In the genomic region with DNA sequence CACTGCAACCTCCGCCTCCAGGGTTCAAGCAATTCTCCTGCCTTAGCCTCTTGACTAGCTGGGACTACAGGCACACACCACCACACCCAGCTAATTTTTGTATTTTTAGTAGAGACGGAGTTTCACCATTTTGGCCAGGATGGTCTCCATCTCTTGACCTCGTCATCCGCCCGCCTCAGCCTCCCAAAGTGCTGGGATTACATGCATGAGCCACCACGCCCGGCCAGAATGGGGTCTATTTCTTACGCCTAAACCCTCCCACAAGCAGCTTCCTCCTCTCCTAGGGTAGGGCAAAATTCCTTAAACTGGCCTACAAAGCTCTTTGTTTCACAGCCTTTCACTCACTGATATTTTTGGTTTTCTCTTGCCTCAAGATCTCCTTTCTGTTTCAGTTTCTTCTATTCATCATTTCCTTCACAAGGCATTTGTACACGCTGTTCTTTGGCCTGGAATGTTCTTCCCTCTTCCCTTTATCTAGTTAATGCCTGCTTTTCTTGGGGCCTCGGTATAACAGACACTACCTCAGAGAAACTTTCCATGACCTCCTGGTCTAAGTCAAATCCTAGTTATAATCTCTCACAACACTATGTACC, we compare ENCODE assay signal across 10 cellular contexts. TPM values are rescaled to one million over a fixed set of nuclear protein-coding genes. Genes with fewer than 3 reads are reported as not detected.
DNase-seq lines count a peak whose midpoint lies in the region; ATAC-seq and TF ChIP-seq lines count a peak whose summit lies in the region.
"Had no signal": no experiment of that assay in that cellular context is flagged by ENCODE, and none has a peak within 500 bp of the region (broad histone marks: within the 10 kb centered on the region; RNA-seq: fewer than 3 reads in every experiment).

No MANE protein-coding gene starts in this region.

- no peaks in the 10 kb centered on the region for H3K27me3 Mint-ChIP-seq in IgD-negative memory B cell
- H3K27me3 Mint-ChIP-seq in activated naive CD8-positive, alpha-beta T cell treated with anti-CD3 and anti-CD28 coated beads, Interleukin-2, amount 50 U/mL, for 24 hours, result no peaks in the 10 kb centered on the region
- H3K27me3 Mint-ChIP-seq in stimulated activated naive CD8-positive, alpha-beta T cell treated with anti-CD3 and anti-CD28 coated beads, Interleukin-15, amount 100 ng/mL, for 72 hours, result no peaks in the 10 kb centered on the region

- H3K27me3 ChIP-seq in hepatocyte, result no peaks in the 10 kb centered on the region

- H3K9me2 ChIP-seq in hepatocyte (replicated peaks; ENCODE audit: insufficient read depth), result no peaks in the 10 kb centered on the region
- H3K9me2 ChIP-seq: SK-N-SH had no signal

- DNase-seq in activated naive CD8-positive, alpha-beta T cell treated with anti-CD3 and anti-CD28 coated beads, Interleukin-2, amount 50 U/mL, for 24 hours, result no peak
- peak; percentile 33 for DNase-seq in hepatocyte (ENCODE audit: low spot score)
- DNase-seq in stimulated activated naive CD8-positive, alpha-beta T cell treated with anti-CD3 and anti-CD28 coated beads, Interleukin-15, amount 100 ng/mL, for 72 hours, result no peak
- DNase-seq in NCI-H524 (lab: John Stamatoyannopoulos, UW), result no peak
- DNase-seq in H4 (ENCODE audit: low spot score), result no peak
- DNase-seq in AG20443 (ENCODE audit: low spot score), result no peak
- DNase-seq: DMS79, NCI-H510A, SK-N-SH had no signal

- no peaks in the 10 kb centered on the region for H3K36me3 ChIP-seq in hepatocyte (replicated peaks; ENCODE audit: insufficient read depth, low read depth)

- H4K20me1 ChIP-seq in hepatocyte (ENCODE audit: insufficient read depth, poor library complexity, severe bottlenecking), result no peaks in the 10 kb centered on the region

- peak overlapping the region; percentile 48 for H3K4me2 ChIP-seq in hepatocyte
- H3K4me2 ChIP-seq: SK-N-SH had no signal

- H3K9me3 ChIP-seq in hepatocyte (ENCODE audit: low read depth), result no peaks in the 10 kb centered on the region
- H3K9me3 ChIP-seq: SK-N-SH had no signal

- WGBS in hepatocyte (ENCODE audit: low lambda C conversion rate, missing lambda C conversion rate), result 81% methylated on average over 9 of the region's 10 CpGs

- peaks cover 2% of the 10 kb centered on the region for H3K36me3 Mint-ChIP-seq in IgD-negative memory B cell
- no peaks in the 10 kb centered on the region for H3K36me3 Mint-ChIP-seq in activated naive CD8-positive, alpha-beta T cell treated with anti-CD3 and anti-CD28 coated beads, Interleukin-2, amount 50 U/mL, for 24 hours (ENCODE audit: low read depth)

- no peaks in the 10 kb centered on the region for H3K4me1 ChIP-seq in hepatocyte (ENCODE audit: insufficient read depth)

- H3K4me3 ChIP-seq in hepatocyte, result no peak overlapping the region

- peak overlapping the region; percentile 1 to 35 (median 8) for H3K4me3 Mint-ChIP-seq in IgD-negative memory B cell
- no peak overlapping the region for H3K4me3 Mint-ChIP-seq in activated naive CD8-positive, alpha-beta T cell treated with anti-CD3 and anti-CD28 coated beads, Interleukin-2, amount 50 U/mL, for 24 hours
- peak overlapping the region; percentile 27 to 41 for H3K4me3 Mint-ChIP-seq in stimulated activated naive CD8-positive, alpha-beta T cell treated with anti-CD3 and anti-CD28 coated beads, Interleukin-15, amount 100 ng/mL, for 72 hours

- TF ChIP-seq CTCF in hepatocyte (IDR thresholded peaks at IDR 0.05; ENCODE audit: poor library complexity), result no peak

- H3K79me2 ChIP-seq in hepatocyte, result peaks cover 40% of the 10 kb centered on the region

- H3K27ac ChIP-seq in hepatocyte, result peak overlapping the region; percentile 83

- peak overlapping the region in 1 of 3 donors; percentile 1 for H3K27ac Mint-ChIP-seq in IgD-negative memory B cell
- peak overlapping the region; percentile 7 for H3K27ac Mint-ChIP-seq in activated naive CD8-positive, alpha-beta T cell treated with anti-CD3 and anti-CD28 coated beads, Interleukin-2, amount 50 U/mL, for 24 hours
- peak overlapping the region in 1 of 2 donors; percentile 83 for H3K27ac Mint-ChIP-seq in stimulated activated naive CD8-positive, alpha-beta T cell treated with anti-CD3 and anti-CD28 coated beads, Interleukin-15, amount 100 ng/mL, for 72 hours

- ATAC-seq in activated naive CD8-positive, alpha-beta T cell treated with anti-CD3 and anti-CD28 coated beads, Interleukin-2, amount 50 U/mL, for 24 hours, result no peak
- no peak for ATAC-seq in stimulated activated naive CD8-positive, alpha-beta T cell treated with anti-CD3 and anti-CD28 coated beads, Interleukin-15, amount 100 ng/mL, for 72 hours

- H3K4me1 Mint-ChIP-seq in IgD-negative memory B cell, result peaks cover 5 to 20% (median 15%) of the 10 kb centered on the region in 3 donors
- H3K4me1 Mint-ChIP-seq in activated naive CD8-positive, alpha-beta T cell treated with anti-CD3 and anti-CD28 coated beads, Interleukin-2, amount 50 U/mL, for 24 hours, result peaks cover 14% of the 10 kb centered on the region
- peaks cover 20% of the 10 kb centered on the region for H3K4me1 Mint-ChIP-seq in stimulated activated naive CD8-positive, alpha-beta T cell treated with anti-CD3 and anti-CD28 coated beads, Interleukin-15, amount 100 ng/mL, for 72 hours

- H3K9me3 Mint-ChIP-seq in IgD-negative memory B cell, result no peaks in the 10 kb centered on the region
- no peaks in the 10 kb centered on the region for H3K9me3 Mint-ChIP-seq in activated naive CD8-positive, alpha-beta T cell treated with anti-CD3 and anti-CD28 coated beads, Interleukin-2, amount 50 U/mL, for 24 hours
- no peaks in the 10 kb centered on the region for H3K9me3 Mint-ChIP-seq in stimulated activated naive CD8-positive, alpha-beta T cell treated with anti-CD3 and anti-CD28 coated beads, Interleukin-15, amount 100 ng/mL, for 72 hours

- no peak overlapping the region for H2AFZ ChIP-seq in hepatocyte

RNA-seq across cellular contexts. Expression of gene CPEB3, which starts 6.7 kb away (rescaled TPM):
- 2.5 TPM for polyA plus RNA-seq in IgD-negative memory B cell
- 4.1 and 4.9 TPM in 2 replicates for total RNA-seq in hepatocyte
- 3.8 and 4.0 TPM in 2 replicates for polyA plus RNA-seq in hepatocyte
- total RNA-seq in H4 (2014; rRNA removed; shearing (Covaris generic)), result 0.16 and 0.56 TPM in 2 replicates

RNA-seq across cellular contexts. Expression of gene MARCHF5, which starts 6.8 kb away (rescaled TPM):
- 21.1 TPM for polyA plus RNA-seq in IgD-negative memory B cell
- 35.8 and 36.4 TPM in 2 replicates for total RNA-seq in hepatocyte
- polyA plus RNA-seq in hepatocyte, result 62.2 and 62.5 TPM in 2 replicates
- total RNA-seq in H4 (2014; rRNA removed; shearing (Covaris generic)), result 13.0 and 28.7 TPM in 2 replicates
